12 cellular contexts compared by ENCODE assay signal in the genomic region with DNA sequence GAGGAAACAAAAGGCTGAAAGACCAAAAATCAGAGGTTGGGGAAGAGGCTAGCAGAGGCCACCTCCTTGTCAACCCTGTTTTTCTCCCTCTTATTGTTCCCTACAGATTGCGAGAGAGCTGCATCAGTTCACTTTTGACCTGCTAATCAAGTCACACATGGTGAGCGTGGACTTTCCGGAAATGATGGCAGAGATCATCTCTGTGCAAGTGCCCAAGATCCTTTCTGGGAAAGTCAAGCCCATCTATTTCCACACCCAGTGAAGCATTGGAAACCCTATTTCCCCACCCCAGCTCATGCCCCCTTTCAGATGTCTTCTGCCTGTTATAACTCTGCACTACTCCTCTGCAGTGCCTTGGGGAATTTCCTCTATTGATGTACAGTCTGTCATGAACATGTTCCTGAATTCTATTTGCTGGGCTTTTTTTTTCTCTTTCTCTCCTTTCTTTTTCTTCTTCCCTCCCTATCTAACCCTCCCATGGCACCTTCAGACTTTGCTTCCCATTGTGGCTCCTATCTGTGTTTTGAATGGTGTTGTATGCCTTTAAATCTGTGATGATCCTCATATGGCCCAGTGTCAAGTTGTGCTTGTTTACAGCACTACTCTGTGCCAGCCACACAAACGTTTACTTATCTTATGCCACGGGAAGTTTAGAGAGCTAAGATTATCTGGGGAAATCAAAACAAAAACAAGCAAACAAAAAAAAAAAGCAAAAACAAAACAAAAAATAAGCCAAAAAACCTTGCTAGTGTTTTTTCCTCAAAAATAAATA.
"Had no signal": no experiment of that assay in that cellular context is flagged by ENCODE, and none has a peak within 500 bp of the region (broad histone marks: within the 10 kb centered on the region; RNA-seq: fewer than 3 reads in every experiment).

No MANE protein-coding gene starts in this region.

- H3K27ac ChIP-seq: pancreas had no signal

- H3K27me3 ChIP-seq: pancreas, tibial nerve had no signal

- H3K4me3 ChIP-seq: pancreas, tibial nerve had no signal

- ATAC-seq: SK-N-SH treated with all-trans-retinoic acid at 6 μM for 48 hours; stimulated activated memory B cell treated with anti-CD40 and anti-IgM and Interleukin-4, amounts not matched to agents 10 μg/mL and 1 μg/mL and 100 μg/mL, for 72 hours had no signal

- H3K9me3 ChIP-seq: pancreas, tibial nerve had no signal

- H3K36me3 ChIP-seq: pancreas, tibial nerve had no signal

- DNase-seq: activated CD4-positive, CD25-positive, alpha-beta regulatory T cell treated with anti-CD3 and anti-CD28 coated beads, Interleukin-2, amount 50 U/mL, for 72 hours; activated naive CD4-positive, alpha-beta T cell treated with anti-CD3 and anti-CD28 coated beads, Interleukin-2, amount 10 ng/mL, durations not matched to agents 7 days and 5 days; dorsolateral prefrontal cortex; endodermal cell; kidney glomerular epithelial cell; pancreas; stimulated activated CD4-positive, alpha-beta T cell treated with anti-CD3 and anti-CD28 coated beads, Interleukin-2, amount 100 ng/mL, for 48 hours; T-helper 1 cell; T1000 had no signal

- H3K4me1 ChIP-seq: pancreas had no signal
